ENCODE assay signal across 32 cellular contexts in genomic region chr3:123597561-123597960, GRCh38.
"Had no signal": no experiment of that assay in that cellular context is flagged by ENCODE, and none has a peak within 500 bp of the region (broad histone marks: within the 10 kb centered on the region; RNA-seq: fewer than 3 reads in every experiment).

No MANE protein-coding gene starts in this region.

- ATAC-seq: activated CD4-positive, alpha-beta T cell treated with anti-CD3 and anti-CD28 coated beads for 36 hours; activated T-cell treated with anti-CD3 and anti-CD28 coated beads, Interleukin-2, amount 50 U/mL, for 72 hours; esophagus mucosa; gastroesophageal sphincter; heart right ventricle; T-helper 17 cell had no signal

- H3K27ac ChIP-seq: brain microvascular endothelial cell, coronary artery, dorsolateral prefrontal cortex, gastroesophageal sphincter, heart right ventricle had no signal

- DNase-seq: activated CD4-positive, alpha-beta memory T cell treated with anti-CD3 and anti-CD28 coated beads, Interleukin-2, amount 10 ng/mL, durations not matched to agents 7 days and 5 days; activated CD4-positive, alpha-beta T cell treated with anti-CD3 and anti-CD28 coated beads for 36 hours; activated CD4-positive, alpha-beta T cell treated with anti-CD3 and anti-CD28 coated beads, Interleukin-2, amount 10 ng/mL, durations not matched to agents 24 days and 14 days; activated CD4-positive, CD25-positive, alpha-beta regulatory T cell; activated CD4-positive, CD25-positive, alpha-beta regulatory T cell treated with anti-CD3 and anti-CD28 coated beads, Interleukin-2, amount 50 U/mL, for 72 hours; activated CD8-positive, alpha-beta memory T cell treated with anti-CD3 and anti-CD28 coated beads, Interleukin-2, amount 50 U/mL, for 48 hours; activated gamma-delta T cell; activated naive CD4-positive, alpha-beta T cell treated with anti-CD3 and anti-CD28 coated beads, Interleukin-2, amount 50 U/mL, for 16 hours; activated naive CD4-positive, alpha-beta T cell treated with Interleukin-2 at 50 U/mL for 16 hours; activated T-cell treated with anti-CD3 and anti-CD28 coated beads for 4 hours; activated T-cell treated with anti-CD3 and anti-CD28 coated beads, Interleukin-2, amount 50 U/mL, for 24 hours; activated T-cell treated with anti-CD3 and anti-CD28 coated beads, Interleukin-2, amount 50 U/mL, for 72 hours; amniotic stem cell; anterior cingulate cortex; brain microvascular endothelial cell; dorsolateral prefrontal cortex; effector memory CD4-positive, alpha-beta T cell; endodermal cell; foreskin melanocyte; heart right ventricle; T-helper 1 cell; T-helper 17 cell; T1000 had no signal

- H3K9me3 ChIP-seq: gastroesophageal sphincter, heart right ventricle had no signal

- H3K4me3 ChIP-seq: coronary artery, dorsolateral prefrontal cortex, gastroesophageal sphincter, heart right ventricle had no signal

- FAIRE-seq: astrocyte, bronchial epithelial cell had no signal

- H3K27me3 ChIP-seq: brain microvascular endothelial cell, dorsolateral prefrontal cortex, gastroesophageal sphincter, heart right ventricle had no signal

- H3K27me3 Mint-ChIP-seq: activated CD4-positive, alpha-beta memory T cell treated with anti-CD3 and anti-CD28 coated beads, Interleukin-2, amount 10 ng/mL, durations not matched to agents 7 days and 5 days; activated CD4-positive, alpha-beta T cell treated with anti-CD3 and anti-CD28 coated beads for 36 hours; activated CD4-positive, alpha-beta T cell treated with anti-CD3 and anti-CD28 coated beads, Interleukin-2, amount 10 ng/mL, durations not matched to agents 24 days and 14 days; activated naive CD8-positive, alpha-beta T cell; activated T-cell treated with anti-CD3 and anti-CD28 coated beads, Interleukin-2, amount 50 U/mL, for 24 hours; central memory CD8-positive, alpha-beta T cell; dendritic cell treated with granulocyte-macrophage colony-stimulating factor and Interleukin-4, amounts not matched to agents 40 ng/mL and 50 ng/mL, for 4 days; T-helper 17 cell had no signal

- H3K27ac Mint-ChIP-seq: activated CD4-positive, alpha-beta memory T cell treated with anti-CD3 and anti-CD28 coated beads, Interleukin-2, amount 10 ng/mL, durations not matched to agents 7 days and 5 days; activated CD4-positive, alpha-beta T cell treated with anti-CD3 and anti-CD28 coated beads for 36 hours; activated CD4-positive, alpha-beta T cell treated with anti-CD3 and anti-CD28 coated beads, Interleukin-2, amount 10 ng/mL, durations not matched to agents 24 days and 14 days; activated naive CD8-positive, alpha-beta T cell; activated T-cell treated with anti-CD3 and anti-CD28 coated beads, Interleukin-2, amount 50 U/mL, for 24 hours; activated T-cell treated with anti-CD3 and anti-CD28 coated beads, Interleukin-2, amount 50 U/mL, for 72 hours; dendritic cell treated with granulocyte-macrophage colony-stimulating factor and Interleukin-4, amounts not matched to agents 40 ng/mL and 50 ng/mL, for 4 days; endodermal cell; T-helper 17 cell; T-helper 2 cell treated with Interferon-gamma antibody and Interleukin-4, amounts not matched to agents 5 μg/mL and 100 μg/mL, for 36 hours had no signal

- H3K36me3 ChIP-seq: brain microvascular endothelial cell, gastroesophageal sphincter had no signal

- H3K9me3 Mint-ChIP-seq: activated CD4-positive, alpha-beta memory T cell treated with anti-CD3 and anti-CD28 coated beads, Interleukin-2, amount 10 ng/mL, durations not matched to agents 7 days and 5 days; activated CD4-positive, alpha-beta T cell treated with anti-CD3 and anti-CD28 coated beads, Interleukin-2, amount 10 ng/mL, durations not matched to agents 24 days and 14 days; activated T-cell treated with anti-CD3 and anti-CD28 coated beads, Interleukin-2, amount 50 U/mL, for 24 hours; activated T-cell treated with anti-CD3 and anti-CD28 coated beads, Interleukin-2, amount 50 U/mL, for 72 hours; central memory CD8-positive, alpha-beta T cell; endodermal cell had no signal

- H3K4me3 Mint-ChIP-seq: activated CD4-positive, alpha-beta memory T cell treated with anti-CD3 and anti-CD28 coated beads, Interleukin-2, amount 10 ng/mL, durations not matched to agents 7 days and 5 days; activated CD4-positive, alpha-beta T cell treated with anti-CD3 and anti-CD28 coated beads for 36 hours; activated CD4-positive, alpha-beta T cell treated with anti-CD3 and anti-CD28 coated beads, Interleukin-2, amount 10 ng/mL, durations not matched to agents 24 days and 14 days; activated naive CD8-positive, alpha-beta T cell; activated T-cell treated with anti-CD3 and anti-CD28 coated beads, Interleukin-2, amount 50 U/mL, for 24 hours; activated T-cell treated with anti-CD3 and anti-CD28 coated beads, Interleukin-2, amount 50 U/mL, for 72 hours; central memory CD8-positive, alpha-beta T cell; dendritic cell treated with granulocyte-macrophage colony-stimulating factor and Interleukin-4, amounts not matched to agents 40 ng/mL and 50 ng/mL, for 4 days; endodermal cell; T-helper 17 cell; T-helper 2 cell treated with Interferon-gamma antibody and Interleukin-4, amounts not matched to agents 5 μg/mL and 100 μg/mL, for 36 hours had no signal

- H3K4me1 Mint-ChIP-seq: activated CD4-positive, alpha-beta memory T cell treated with anti-CD3 and anti-CD28 coated beads, Interleukin-2, amount 10 ng/mL, durations not matched to agents 7 days and 5 days; activated CD4-positive, alpha-beta T cell treated with anti-CD3 and anti-CD28 coated beads for 36 hours; activated CD4-positive, alpha-beta T cell treated with anti-CD3 and anti-CD28 coated beads, Interleukin-2, amount 10 ng/mL, durations not matched to agents 24 days and 14 days had no signal
